In genomic region chr11:63610604-63611394, GRCh38 we compare ENCODE assay signal across 9 cellular contexts. TPM values are rescaled to one million over a fixed set of nuclear protein-coding genes. Genes with fewer than 3 reads are reported as not detected.
DNase-seq lines count a peak whose midpoint lies in the region; ATAC-seq and TF ChIP-seq lines count a peak whose summit lies in the region.
"Had no signal": no experiment of that assay in that cellular context is flagged by ENCODE, and none has a peak within 500 bp of the region (broad histone marks: within the 10 kb centered on the region; RNA-seq: fewer than 3 reads in every experiment).

No MANE protein-coding gene starts in this region.

- H3K27ac ChIP-seq in HUES64 (ENCODE audit: low read depth, low read length) (peak overlapping the region; percentile 56; the same call in 1 of the 2 replicates), SK-N-MC (peak overlapping the region; percentile 56), spleen (peak overlapping the region in 5 of 8 donors; percentile 1 to 30 (median 6))

- TF ChIP-seq POLR2A in spleen (IDR thresholded peaks at IDR 0.05): no peak

- WGBS in HUES64: 6% methylated on average over 14 of the region's 14 CpGs
- WGBS in spleen, 5 donors: 56 to 72% (median 66%) methylated on average over 14 of the region's 14 CpGs

- H3K9ac ChIP-seq in HUES64 (ENCODE audit: low read depth, low read length) (no peak overlapping the region), SK-N-MC (ENCODE audit: insufficient read length) (no peak overlapping the region)

- H3K9me3 ChIP-seq in HUES64 (ENCODE audit: insufficient read depth, low read depth, low read length) (no peaks in the 10 kb centered on the region), SK-N-MC (ENCODE audit: low read depth, low read length) (no peaks in the 10 kb centered on the region), spleen (no peaks in the 10 kb centered on the region)

- H3K36me3 ChIP-seq in HUES64 (ENCODE audit: insufficient read depth, low read length): no peaks in the 10 kb centered on the region; the same call in 1 of the 2 replicates
- no peaks in the 10 kb centered on the region for H3K36me3 ChIP-seq in SK-N-MC (ENCODE audit: insufficient read depth, low read length)
- no peaks in the 10 kb centered on the region for H3K36me3 ChIP-seq in spleen

- intact Hi-C loops in spleen (cut with DNase I; ENCODE audit: low total_unique reads): no loop called here

- TF ChIP-seq CTCF in spleen (IDR thresholded peaks at IDR 0.05 in 8 of 11, conservative IDR thresholded peaks at IDR 0.05 in 3 of 11): no peak

- H3K4me1 ChIP-seq in HUES64 (ENCODE audit: insufficient read depth, low read length) (peaks cover 43% of the 10 kb centered on the region), spleen (peaks cover 14 to 58% (median 48%) of the 10 kb centered on the region in 6 donors)

- ATAC-seq in GM21529 (IDR thresholded peaks at IDR 0.05; ENCODE audit: unreplicated experiment) (no peak), GM21360 (IDR thresholded peaks at IDR 0.05; ENCODE audit: unreplicated experiment) (no peak)
- ATAC-seq: activated naive CD8-positive, alpha-beta T cell treated with anti-CD3 and anti-CD28 coated beads, Interleukin-2, amount 50 U/mL, for 24 hours had no signal

- H3K27me3 ChIP-seq in HUES64 (ENCODE audit: insufficient read depth, low read length) (peaks cover 14% of the 10 kb centered on the region; the same call in 1 of the 2 replicates), spleen (replicated peaks in 1 of 7) (peaks cover 0 to 19% (median 0%) of the 10 kb centered on the region in 7 donors)

- DNase-seq in SK-N-MC (ENCODE audit: low read depth, low spot score) (peak; percentile 6), iPS DF 19.7 (ENCODE audit: low read depth, low spot score) (peak; percentile 71), spleen (no peak), cerebellum (ENCODE audit: low spot score) (no peak)
- DNase-seq: activated naive CD8-positive, alpha-beta T cell treated with anti-CD3 and anti-CD28 coated beads, Interleukin-2, amount 50 U/mL, for 24 hours had no signal

- H3K4me3 ChIP-seq in HUES64 (ENCODE audit: low read length) (peak overlapping the region; percentile 24), SK-N-MC (peak overlapping the region; percentile 53), spleen (peak overlapping the region in 1 of 8 donors; percentile 6)

RNA-seq across cellular contexts. Expression of gene PLAAT3, which starts 3.4 kb away (rescaled TPM):
- 64.3 TPM for polyA plus RNA-seq in HUES64 (2013, experiment 1 of 2)
- polyA plus RNA-seq in HUES64 (2013, experiment 2 of 2): 76.1 TPM
- total RNA-seq in spleen (10 to 100 TPM; 14.5 to 35.1 (median 24.9) TPM), cerebellum (3.5 TPM)
- 10 to 100 TPM; 15.9 to 25.6 (median 24.6) TPM for polyA plus RNA-seq in spleen

RNA-seq across cellular contexts. Expression of gene PLAAT2, which starts 47.6 kb away (rescaled TPM):
- not detected for polyA plus RNA-seq in HUES64 (2013, experiment 1 of 2)
- not detected for polyA plus RNA-seq in HUES64 (2013, experiment 2 of 2)
- total RNA-seq in spleen (1 to 10 TPM in 1 of 7 donors, not detected in 6; 1.3 TPM), cerebellum (not detected)
- under 1 TPM in 2 of 3 donors, not detected in 1; 0.16 to 0.18 TPM for polyA plus RNA-seq in spleen
- total RNA-seq: SK-MEL-5 had no signal

Comparison
In these comparisons a context has a peak if more than half of its experiments do, and no peak if none do; other contexts are left out.
1. H3K27ac ChIP-seq: peak in every context shown above with its lines; median percentile 56 in HUES64; 56 in SK-N-MC; 6 in spleen.
2. DNase-seq: peak in SK-N-MC (single experiment) and iPS DF 19.7 (single experiment); none in spleen (single experiment) and cerebellum (single experiment).